2 cellular contexts compared by ENCODE assay signal in the genomic region with DNA sequence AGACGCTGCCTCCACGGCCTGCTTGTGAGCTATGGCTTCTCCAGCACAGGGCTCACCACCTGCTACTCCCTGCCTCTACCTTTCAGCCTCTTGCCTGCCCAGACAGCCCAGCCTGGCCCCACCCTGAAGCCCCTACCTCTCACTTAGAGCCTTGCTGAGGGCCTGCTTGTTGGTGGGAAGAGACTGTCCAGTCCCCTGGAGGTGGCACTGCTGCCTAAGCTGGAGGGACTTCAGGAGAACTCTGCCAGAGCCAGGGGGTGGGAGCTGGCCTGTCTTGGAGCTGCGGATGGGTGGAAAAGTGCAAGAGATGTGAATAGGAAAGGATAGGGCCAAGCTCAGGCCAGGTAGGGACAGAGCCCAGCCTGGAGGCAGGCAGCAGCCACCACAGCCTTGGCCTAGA.
TF ChIP-seq lines count a peak whose summit lies in the region.

No MANE protein-coding gene starts in this region.

TF ChIP-seq in H1, 55 proteins besides CTCF, POLR2A, EP300 and RAD21:
- no peak for TF ChIP-seq BRCA1 (IDR thresholded peaks at IDR 0.05; ENCODE audit: low read depth, low read length)

TF ChIP-seq in HepG2, 621 proteins besides CTCF, POLR2A, EP300 and RAD21:
- TF ChIP-seq, protein P1, sequence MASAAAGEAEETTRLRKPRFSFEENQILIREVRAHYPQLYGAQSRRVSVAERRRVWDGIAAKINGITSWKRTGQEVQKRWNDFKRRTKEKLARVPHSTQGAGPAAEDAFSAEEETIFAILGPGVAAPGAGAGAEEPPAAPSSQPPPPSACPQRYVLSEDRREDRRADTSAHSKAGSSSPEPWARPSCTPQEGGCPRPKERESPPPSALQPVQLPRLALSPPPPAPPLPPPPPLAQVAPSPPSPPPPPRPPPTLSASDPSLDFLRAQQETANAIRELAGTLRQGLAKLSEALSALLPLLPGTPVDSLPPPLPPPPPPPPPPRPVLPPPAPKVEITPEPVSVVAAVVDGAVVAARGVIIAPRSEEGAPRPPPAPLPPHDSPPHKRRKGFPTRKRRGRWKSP (CRISPR knock-in tag; IDR thresholded peaks at IDR 0.05), result no peak
- TF ChIP-seq AGO2 (optimal IDR thresholded peaks at IDR 0.05; ENCODE audit: low read depth, low read length), result no peak
- no peak for TF ChIP-seq ZNF329 (CRISPR knock-in tag; IDR thresholded peaks at IDR 0.05; ENCODE audit: low read depth)
- TF ChIP-seq, protein P2, sequence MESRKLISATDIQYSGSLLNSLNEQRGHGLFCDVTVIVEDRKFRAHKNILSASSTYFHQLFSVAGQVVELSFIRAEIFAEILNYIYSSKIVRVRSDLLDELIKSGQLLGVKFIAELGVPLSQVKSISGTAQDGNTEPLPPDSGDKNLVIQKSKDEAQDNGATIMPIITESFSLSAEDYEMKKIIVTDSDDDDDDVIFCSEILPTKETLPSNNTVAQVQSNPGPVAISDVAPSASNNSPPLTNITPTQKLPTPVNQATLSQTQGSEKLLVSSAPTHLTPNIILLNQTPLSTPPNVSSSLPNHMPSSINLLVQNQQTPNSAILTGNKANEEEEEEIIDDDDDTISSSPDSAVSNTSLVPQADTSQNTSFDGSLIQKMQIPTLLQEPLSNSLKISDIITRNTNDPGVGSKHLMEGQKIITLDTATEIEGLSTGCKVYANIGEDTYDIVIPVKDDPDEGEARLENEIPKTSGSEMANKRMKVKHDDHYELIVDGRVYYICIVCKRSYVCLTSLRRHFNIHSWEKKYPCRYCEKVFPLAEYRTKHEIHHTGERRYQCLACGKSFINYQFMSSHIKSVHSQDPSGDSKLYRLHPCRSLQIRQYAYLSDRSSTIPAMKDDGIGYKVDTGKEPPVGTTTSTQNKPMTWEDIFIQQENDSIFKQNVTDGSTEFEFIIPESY (CRISPR knock-in tag; IDR thresholded peaks at IDR 0.05), result no peak
- TF ChIP-seq, protein P3, sequence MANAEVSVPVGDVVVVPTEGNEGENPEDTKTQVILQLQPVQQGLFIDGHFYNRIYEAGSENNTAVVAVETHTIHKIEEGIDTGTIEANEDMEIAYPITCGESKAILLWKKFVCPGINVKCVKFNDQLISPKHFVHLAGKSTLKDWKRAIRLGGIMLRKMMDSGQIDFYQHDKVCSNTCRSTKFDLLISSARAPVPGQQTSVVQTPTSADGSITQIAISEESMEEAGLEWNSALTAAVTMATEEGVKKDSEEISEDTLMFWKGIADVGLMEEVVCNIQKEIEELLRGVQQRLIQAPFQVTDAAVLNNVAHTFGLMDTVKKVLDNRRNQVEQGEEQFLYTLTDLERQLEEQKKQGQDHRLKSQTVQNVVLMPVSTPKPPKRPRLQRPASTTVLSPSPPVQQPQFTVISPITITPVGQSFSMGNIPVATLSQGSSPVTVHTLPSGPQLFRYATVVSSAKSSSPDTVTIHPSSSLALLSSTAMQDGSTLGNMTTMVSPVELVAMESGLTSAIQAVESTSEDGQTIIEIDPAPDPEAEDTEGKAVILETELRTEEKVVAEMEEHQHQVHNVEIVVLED (CRISPR knock-in tag; IDR thresholded peaks at IDR 0.05; ENCODE audit: borderline replicate concordance), result no peak
- TF ChIP-seq ZNF777 (CRISPR knock-in tag; IDR thresholded peaks at IDR 0.05), result no peak
- no peak for TF ChIP-seq ZNF24 (IDR thresholded peaks at IDR 0.05)
- TF ChIP-seq, protein P4, sequence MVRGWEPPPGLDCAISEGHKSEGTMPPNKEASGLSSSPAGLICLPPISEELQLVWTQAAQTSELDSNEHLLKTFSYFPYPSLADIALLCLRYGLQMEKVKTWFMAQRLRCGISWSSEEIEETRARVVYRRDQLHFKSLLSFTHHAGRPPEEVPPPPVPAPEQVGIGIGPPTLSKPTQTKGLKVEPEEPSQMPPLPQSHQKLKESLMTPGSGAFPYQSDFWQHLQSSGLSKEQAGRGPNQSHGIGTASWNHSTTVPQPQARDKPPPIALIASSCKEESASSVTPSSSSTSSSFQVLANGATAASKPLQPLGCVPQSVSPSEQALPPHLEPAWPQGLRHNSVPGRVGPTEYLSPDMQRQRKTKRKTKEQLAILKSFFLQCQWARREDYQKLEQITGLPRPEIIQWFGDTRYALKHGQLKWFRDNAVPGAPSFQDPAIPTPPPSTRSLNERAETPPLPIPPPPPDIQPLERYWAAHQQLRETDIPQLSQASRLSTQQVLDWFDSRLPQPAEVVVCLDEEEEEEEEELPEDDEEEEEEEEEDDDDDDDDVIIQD (CRISPR knock-in tag; IDR thresholded peaks at IDR 0.05; ENCODE audit: low read depth), result no peak
- no peak for TF ChIP-seq ZNF33B (CRISPR knock-in tag; IDR thresholded peaks at IDR 0.05)
- no peak for TF ChIP-seq POLR2AphosphoS5 (IDR thresholded peaks at IDR 0.05; ENCODE audit: low read depth, low read length)
- TF ChIP-seq, protein P5, sequence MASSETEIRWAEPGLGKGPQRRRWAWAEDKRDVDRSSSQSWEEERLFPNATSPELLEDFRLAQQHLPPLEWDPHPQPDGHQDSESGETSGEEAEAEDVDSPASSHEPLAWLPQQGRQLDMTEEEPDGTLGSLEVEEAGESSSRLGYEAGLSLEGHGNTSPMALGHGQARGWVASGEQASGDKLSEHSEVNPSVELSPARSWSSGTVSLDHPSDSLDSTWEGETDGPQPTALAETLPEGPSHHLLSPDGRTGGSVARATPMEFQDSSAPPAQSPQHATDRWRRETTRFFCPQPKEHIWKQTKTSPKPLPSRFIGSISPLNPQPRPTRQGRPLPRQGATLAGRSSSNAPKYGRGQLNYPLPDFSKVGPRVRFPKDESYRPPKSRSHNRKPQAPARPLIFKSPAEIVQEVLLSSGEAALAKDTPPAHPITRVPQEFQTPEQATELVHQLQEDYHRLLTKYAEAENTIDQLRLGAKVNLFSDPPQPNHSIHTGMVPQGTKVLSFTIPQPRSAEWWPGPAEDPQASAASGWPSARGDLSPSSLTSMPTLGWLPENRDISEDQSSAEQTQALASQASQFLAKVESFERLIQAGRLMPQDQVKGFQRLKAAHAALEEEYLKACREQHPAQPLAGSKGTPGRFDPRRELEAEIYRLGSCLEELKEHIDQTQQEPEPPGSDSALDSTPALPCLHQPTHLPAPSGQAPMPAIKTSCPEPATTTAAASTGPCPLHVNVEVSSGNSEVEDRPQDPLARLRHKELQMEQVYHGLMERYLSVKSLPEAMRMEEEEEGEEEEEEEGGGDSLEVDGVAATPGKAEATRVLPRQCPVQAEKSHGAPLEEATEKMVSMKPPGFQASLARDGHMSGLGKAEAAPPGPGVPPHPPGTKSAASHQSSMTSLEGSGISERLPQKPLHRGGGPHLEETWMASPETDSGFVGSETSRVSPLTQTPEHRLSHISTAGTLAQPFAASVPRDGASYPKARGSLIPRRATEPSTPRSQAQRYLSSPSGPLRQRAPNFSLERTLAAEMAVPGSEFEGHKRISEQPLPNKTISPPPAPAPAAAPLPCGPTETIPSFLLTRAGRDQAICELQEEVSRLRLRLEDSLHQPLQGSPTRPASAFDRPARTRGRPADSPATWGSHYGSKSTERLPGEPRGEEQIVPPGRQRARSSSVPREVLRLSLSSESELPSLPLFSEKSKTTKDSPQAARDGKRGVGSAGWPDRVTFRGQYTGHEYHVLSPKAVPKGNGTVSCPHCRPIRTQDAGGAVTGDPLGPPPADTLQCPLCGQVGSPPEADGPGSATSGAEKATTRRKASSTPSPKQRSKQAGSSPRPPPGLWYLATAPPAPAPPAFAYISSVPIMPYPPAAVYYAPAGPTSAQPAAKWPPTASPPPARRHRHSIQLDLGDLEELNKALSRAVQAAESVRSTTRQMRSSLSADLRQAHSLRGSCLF (CRISPR knock-in tag; IDR thresholded peaks at IDR 0.05; ENCODE audit: borderline replicate concordance), result no peak
